Comparison of ENCODE assay signal across 17 cellular contexts in genomic region chr12:49784756-49785409, GRCh38. TPM values are rescaled to one million over a fixed set of nuclear protein-coding genes. Genes with fewer than 3 reads are reported as not detected.
DNase-seq lines count a peak whose midpoint lies in the region; ATAC-seq and TF ChIP-seq lines count a peak whose summit lies in the region.
"Had no signal": no experiment of that assay in that cellular context is flagged by ENCODE, and none has a peak within 500 bp of the region (broad histone marks: within the 10 kb centered on the region; RNA-seq: fewer than 3 reads in every experiment).

No MANE protein-coding gene starts in this region.

- 84 to 93% methylated on average over 4 of the region's 4 CpGs for WGBS in heart right ventricle, 2 donors

- no peak overlapping the region for H3K4me3 ChIP-seq in heart right ventricle
- H3K4me3 ChIP-seq in adipocyte (ENCODE audit: low read length), result no peak overlapping the region
- H3K4me3 ChIP-seq in fibroblast of villous mesenchyme (ENCODE audit: low read depth, low read length), result no peak overlapping the region
- H3K4me3 ChIP-seq in vagina, result no peak overlapping the region
- H3K4me3 ChIP-seq: transverse colon had no signal

- H3K36me3 ChIP-seq in heart right ventricle, result peaks cover 0 to 21% (median 4%) of the 10 kb centered on the region in 9 donors
- peaks cover 11% of the 10 kb centered on the region for H3K36me3 ChIP-seq in adipocyte (ENCODE audit: control insufficient read depth, insufficient read depth, low read length, severe bottlenecking)
- no peaks in the 10 kb centered on the region for H3K36me3 ChIP-seq in vagina
- H3K36me3 ChIP-seq: transverse colon had no signal

- H3K4me3 Mint-ChIP-seq in activated T-cell treated with anti-CD3 and anti-CD28 coated beads, Interleukin-2, amount 50 U/mL, for 4 hours, result no peak overlapping the region
- H3K4me3 Mint-ChIP-seq: activated naive CD8-positive, alpha-beta T cell treated with anti-CD3 and anti-CD28 coated beads, Interleukin-2, amount 10 ng/mL, durations not matched to agents 7 days and 5 days; activated T-cell treated with anti-CD3 and anti-CD28 coated beads, Interleukin-2, amount 50 U/mL, for 24 hours had no signal

- no peak for TF ChIP-seq POLR2A in vagina (IDR thresholded peaks at IDR 0.05)

- H3K4me1 ChIP-seq in heart right ventricle (peaks cover 0 to 23% (median 18%) of the 10 kb centered on the region in 9 donors), adipocyte (ENCODE audit: control insufficient read depth, insufficient read depth, low read length) (peaks cover 18% of the 10 kb centered on the region), vagina (peaks cover 8% of the 10 kb centered on the region)

- H3K36me3 Mint-ChIP-seq in activated T-cell treated with anti-CD3 and anti-CD28 coated beads, Interleukin-2, amount 50 U/mL, for 4 hours (ENCODE audit: insufficient read depth), result no peaks in the 10 kb centered on the region
- H3K36me3 Mint-ChIP-seq: activated naive CD8-positive, alpha-beta T cell treated with anti-CD3 and anti-CD28 coated beads, Interleukin-2, amount 10 ng/mL, durations not matched to agents 7 days and 5 days had no signal

- TF ChIP-seq CTCF in heart right ventricle (IDR thresholded peaks at IDR 0.05) (no peak), fibroblast of villous mesenchyme (IDR thresholded peaks at IDR 0.05; ENCODE audit: insufficient read depth, low read depth, low read length) (no peak), vagina (IDR thresholded peaks at IDR 0.05) (no peak)

- peak in 6 of 8 donors; percentile 24 to 36 (median 30) for ATAC-seq in heart right ventricle
- ATAC-seq in activated T-cell treated with anti-CD3 and anti-CD28 coated beads, Interleukin-2, amount 50 U/mL, for 4 hours, result no peak

- H3K9ac ChIP-seq in adipocyte (ENCODE audit: low read length), result no peak overlapping the region

- no peaks in the 10 kb centered on the region for H3K4me1 Mint-ChIP-seq in activated T-cell treated with anti-CD3 and anti-CD28 coated beads, Interleukin-2, amount 50 U/mL, for 4 hours (ENCODE audit: low read depth)
- H3K4me1 Mint-ChIP-seq: activated naive CD8-positive, alpha-beta T cell treated with anti-CD3 and anti-CD28 coated beads, Interleukin-2, amount 10 ng/mL, durations not matched to agents 7 days and 5 days had no signal

- DNase-seq in heart right ventricle (no peak), cardiac septum (ENCODE audit: low spot score) (no peak), adipocyte (ENCODE audit: low read depth) (peak; percentile 61), fibroblast of villous mesenchyme (ENCODE audit: low read depth) (peak; percentile 41), vagina (ENCODE audit: extremely low spot score in 2 of 2) (no peak), kidney glomerular epithelial cell (lab: John Stamatoyannopoulos, UW) (no peak), NCI-H146 (lab: John Stamatoyannopoulos, UW) (no peak)
- no peak for DNase-seq in activated T-cell treated with anti-CD3 and anti-CD28 coated beads, Interleukin-2, amount 50 U/mL, for 4 hours
- DNase-seq: activated CD4-positive, alpha-beta T cell treated with anti-CD3 and anti-CD28 coated beads, Interleukin-2, amount 50 U/mL, for 1 hour; activated naive CD8-positive, alpha-beta T cell treated with anti-CD3 and anti-CD28 coated beads, Interleukin-2, amount 10 ng/mL, durations not matched to agents 7 days and 5 days; activated T-cell treated with anti-CD3 and anti-CD28 coated beads, Interleukin-2, amount 50 U/mL, for 24 hours; GF-D8; glutamatergic neuron; islet precursor cell; NCI-H1694 treated with DMSO at 0.1 percent for 48 hours; NCI-H510A; transverse colon had no signal

- intact Hi-C loops in heart right ventricle (cut with DNase I), result loop anchor here in 1 of 10 donors (5.0 kb wide), 1 partner anchor 52 kb away; no protein-coding TSS in a partner anchor
- intact Hi-C loops in cardiac septum (cut with DNase I), result no loop called here
- intact Hi-C loops in vagina (cut with DNase I), result no loop called here

- peaks cover 0 to 8% (median 3%) of the 10 kb centered on the region in 11 donors for H3K9me3 ChIP-seq in heart right ventricle
- H3K9me3 ChIP-seq in adipocyte (ENCODE audit: control insufficient read depth, low read length), result peaks cover 3% of the 10 kb centered on the region
- H3K9me3 ChIP-seq in vagina, result no peaks in the 10 kb centered on the region
- H3K9me3 ChIP-seq: transverse colon had no signal

- H3K27me3 ChIP-seq in heart right ventricle, result no peaks in the 10 kb centered on the region
- no peaks in the 10 kb centered on the region for H3K27me3 ChIP-seq in adipocyte (replicated peaks; ENCODE audit: control insufficient read depth, insufficient read depth, low read length)
- H3K27me3 ChIP-seq in vagina, result no peaks in the 10 kb centered on the region
- H3K27me3 ChIP-seq: transverse colon had no signal

- peaks cover 5% of the 10 kb centered on the region for H3K9me3 Mint-ChIP-seq in activated T-cell treated with anti-CD3 and anti-CD28 coated beads, Interleukin-2, amount 50 U/mL, for 4 hours
- H3K9me3 Mint-ChIP-seq: activated naive CD8-positive, alpha-beta T cell treated with anti-CD3 and anti-CD28 coated beads, Interleukin-2, amount 10 ng/mL, durations not matched to agents 7 days and 5 days; activated T-cell treated with anti-CD3 and anti-CD28 coated beads, Interleukin-2, amount 50 U/mL, for 24 hours had no signal

- peaks cover 16% of the 10 kb centered on the region for H3K27me3 Mint-ChIP-seq in activated T-cell treated with anti-CD3 and anti-CD28 coated beads, Interleukin-2, amount 50 U/mL, for 4 hours (ENCODE audit: low read depth)

- H3K27ac ChIP-seq in heart right ventricle, result peak overlapping the region in 3 of 10 donors; percentile 38 to 76 (median 47)
- peak overlapping the region; percentile 47 for H3K27ac ChIP-seq in vagina
- H3K27ac ChIP-seq: transverse colon had no signal

RNA-seq across cellular contexts. Expression of gene NCKAP5L, which starts 43.3 kb away (rescaled TPM):
- total RNA-seq in heart right ventricle (10 to 100 TPM; 17.3 to 32.1 (median 23.7) TPM), cardiac septum (26.5 TPM), fibroblast of villous mesenchyme (30.9 and 34.1 TPM in 2 replicates), vagina (15.7 TPM)
- 10 to 100 TPM; 11.6 to 44.6 TPM for polyA plus RNA-seq in heart right ventricle
- total RNA-seq in activated T-cell treated with anti-CD3 and anti-CD28 coated beads, Interleukin-2, amount 50 U/mL, for 4 hours, result 1 to 10 TPM; 6.3 to 7.7 (median 6.8) TPM

RNA-seq across cellular contexts. Expression of gene TMBIM6, which starts 43.5 kb away (rescaled TPM):
- total RNA-seq in heart right ventricle, result 100 to 1,000 TPM; 174 to 322 (median 202) TPM
- polyA plus RNA-seq in heart right ventricle, result 100 to 1,000 TPM; 110 to 260 TPM
- 191 TPM for total RNA-seq in cardiac septum
- total RNA-seq in fibroblast of villous mesenchyme, result 377 and 506 TPM in 2 replicates
- 240 TPM for total RNA-seq in vagina
- total RNA-seq in activated T-cell treated with anti-CD3 and anti-CD28 coated beads, Interleukin-2, amount 50 U/mL, for 4 hours, result 100 to 1,000 TPM; 383 to 509 (median 438) TPM

RNA-seq across cellular contexts. Expression of gene BCDIN3D, which starts 58.0 kb away (rescaled TPM):
- total RNA-seq in heart right ventricle, result 1 to 10 TPM; 1.1 to 3.9 (median 2.4) TPM
- 1 to 10 TPM; 2.0 TPM for polyA plus RNA-seq in heart right ventricle
- total RNA-seq in cardiac septum, result 2.6 TPM
- total RNA-seq in fibroblast of villous mesenchyme, result 2.9 and 3.5 TPM in 2 replicates
- total RNA-seq in vagina, result 2.7 TPM
- 1 to 10 TPM; 4.2 to 6.0 (median 4.3) TPM for total RNA-seq in activated T-cell treated with anti-CD3 and anti-CD28 coated beads, Interleukin-2, amount 50 U/mL, for 4 hours

Comparison
In these comparisons a context has a peak if more than half of its experiments do, and no peak if none do; other contexts are left out.
1. ATAC-seq: peak in heart right ventricle (6 of 8); none in activated T-cell treated with anti-CD3 and anti-CD28 coated beads, Interleukin-2, amount 50 U/mL, for 4 hours (0 of 2).
2. DNase-seq: peak in adipocyte (single experiment) and fibroblast of villous mesenchyme (single experiment); none in heart right ventricle (0 of 2), cardiac septum (single experiment), vagina (0 of 2), activated T-cell treated with anti-CD3 and anti-CD28 coated beads, Interleukin-2, amount 50 U/mL, for 4 hours (single experiment), kidney glomerular epithelial cell (single experiment) and NCI-H146 (single experiment).